Comparison of ENCODE assay signal across 12 cellular contexts in the genomic region with DNA sequence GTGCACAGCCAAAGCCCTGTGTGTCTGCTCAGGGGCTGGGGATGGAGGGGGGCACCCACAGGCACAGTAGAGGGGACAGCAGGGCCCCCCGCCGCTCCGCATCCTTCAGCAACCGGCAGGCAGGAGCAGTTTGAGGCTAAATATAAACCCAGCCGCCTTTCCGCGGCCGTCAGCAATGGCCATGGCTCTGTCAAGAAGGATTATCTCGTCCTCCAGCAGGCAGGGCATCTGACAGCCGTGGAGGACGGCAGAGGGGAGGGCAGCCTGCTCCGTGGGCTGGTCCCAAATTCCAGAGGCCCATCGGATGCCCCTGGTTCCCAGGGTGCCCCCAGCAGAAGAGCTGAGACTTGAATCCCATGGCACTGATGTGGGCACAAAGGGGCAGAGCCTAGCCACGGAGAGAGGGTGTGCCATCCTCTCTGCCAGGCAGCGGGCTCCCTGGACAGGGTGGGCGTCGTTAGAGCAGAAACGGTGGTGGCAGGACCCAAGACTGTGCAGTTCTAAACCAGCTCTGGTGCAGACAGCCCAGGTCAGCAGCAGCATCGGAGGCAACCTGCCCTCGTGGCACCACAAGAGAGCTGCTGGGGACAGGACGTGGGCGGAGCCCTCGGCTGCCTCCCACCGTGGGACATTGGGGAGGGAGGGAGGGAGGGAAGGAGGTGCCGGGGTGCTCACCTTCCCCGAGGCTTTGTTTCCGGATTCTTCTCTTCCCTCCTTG.
A peak's percentile ranks its signal among the peaks of the same experiment; 100 is the strongest.
DNase-seq lines count a peak whose midpoint lies in the region; ATAC-seq, FAIRE-seq and TF ChIP-seq lines count a peak whose summit lies in the region.
"Had no signal": no experiment of that assay in that cellular context is flagged by ENCODE, and none has a peak within 500 bp of the region (broad histone marks: within the 10 kb centered on the region; RNA-seq: fewer than 3 reads in every experiment).

No MANE protein-coding gene starts in this region.

- H3K4me1 ChIP-seq in Peyer's patch: peaks cover 0 to 40% (median 24%) of the 10 kb centered on the region in 4 donors
- H3K4me1 ChIP-seq in kidney (ENCODE audit: control insufficient read depth in 1 of 2, insufficient read depth in 1 of 2, low read depth in 1 of 2, low read length in 2 of 2): peaks cover 22 to 37% of the 10 kb centered on the region in 2 donors

- H3K9me3 ChIP-seq in CD4-positive, alpha-beta T cell (ENCODE audit: control insufficient read depth, low read length): no peaks in the 10 kb centered on the region
- H3K9me3 ChIP-seq in Peyer's patch (no peaks in the 10 kb centered on the region), kidney (ENCODE audit: control insufficient read depth in 1 of 2, low read length in 2 of 2) (no peaks in the 10 kb centered on the region)

- no peaks in the 10 kb centered on the region for H3K27me3 ChIP-seq in CD4-positive, alpha-beta T cell (ENCODE audit: control insufficient read depth, insufficient read depth, low read length)
- H3K27me3 ChIP-seq in Peyer's patch: no peaks in the 10 kb centered on the region

- H3K9ac ChIP-seq in kidney (ENCODE audit: low read length in 2 of 2): no peak overlapping the region
- H3K9ac ChIP-seq: GM23248 had no signal

- peak; percentile 58 for ATAC-seq in CD4-positive, alpha-beta T cell (ENCODE audit: poor library complexity)
- ATAC-seq in activated naive CD4-positive, alpha-beta T cell treated with anti-CD3 and anti-CD28 coated beads, Interleukin-2, amount 50 U/mL, for 72 hours: peak; percentile 21 to 30
- ATAC-seq in HG03460 (IDR thresholded peaks at IDR 0.05; ENCODE audit: unreplicated experiment): no peak
- ATAC-seq: esophagus mucosa, left lobe of liver had no signal

- no peaks in the 10 kb centered on the region for H3K27me3 Mint-ChIP-seq in CD4-positive, alpha-beta T cell

- POLR2A ChIA-PET in CD4-positive, alpha-beta T cell (lab: Charles Lee): interaction anchor here (0.7 to 3.2 kb wide), 2 partner anchors 20 to 23 kb away, joined by 4 to 19 read pairs; no protein-coding TSS in a partner anchor

- H3K4me3 Mint-ChIP-seq in CD4-positive, alpha-beta T cell: peak overlapping the region; percentile 67

- H3K27ac ChIP-seq in CD4-positive, alpha-beta T cell (ENCODE audit: low read depth, low read length): peak overlapping the region; percentile 41
- H3K27ac ChIP-seq in Peyer's patch (peak overlapping the region in 2 of 4 donors; percentile 75 to 88), kidney (ENCODE audit: low read depth in 2 of 2, low read length in 2 of 2) (no peak overlapping the region)
- H3K27ac ChIP-seq: GM23248 had no signal

- peaks cover 59% of the 10 kb centered on the region for H3K4me1 Mint-ChIP-seq in CD4-positive, alpha-beta T cell (ENCODE audit: low read depth)

- TF ChIP-seq CTCF in CD4-positive, alpha-beta T cell (IDR thresholded peaks at IDR 0.05): no peak
- no peak for TF ChIP-seq CTCF in Peyer's patch (IDR thresholded peaks at IDR 0.05)
- no peak for TF ChIP-seq CTCF in kidney (IDR thresholded peaks at IDR 0.05; ENCODE audit: borderline replicate concordance, extremely low read depth, insufficient read depth)

- H3K36me3 Mint-ChIP-seq in CD4-positive, alpha-beta T cell (ENCODE audit: low read depth): no peaks in the 10 kb centered on the region
- H3K36me3 Mint-ChIP-seq in activated naive CD4-positive, alpha-beta T cell treated with anti-CD3 and anti-CD28 coated beads, Interleukin-2, amount 50 U/mL, for 72 hours: no peaks in the 10 kb centered on the region

- no peak for TF ChIP-seq POLR2A in Peyer's patch (IDR thresholded peaks at IDR 0.05)

- intact Hi-C loops in CD4-positive, alpha-beta T cell (cut with DNase I, micrococcal nuclease): loop anchor here in 1 of 2 experiments (2.0 kb wide), 1 partner anchor 24 kb away; no protein-coding TSS in a partner anchor
- intact Hi-C loops in kidney (cut with DNase I): no loop called here

- CTCF ChIA-PET in CD4-positive, alpha-beta T cell (lab: Charles Lee): interaction anchor here (0.6 kb wide), 2 partner anchors 14 to 623 kb away, joined by 3 to 4 read pairs; no protein-coding TSS in a partner anchor

- peak overlapping the region; percentile 86 for H3K27ac Mint-ChIP-seq in CD4-positive, alpha-beta T cell
- H3K27ac Mint-ChIP-seq in activated naive CD4-positive, alpha-beta T cell treated with anti-CD3 and anti-CD28 coated beads, Interleukin-2, amount 50 U/mL, for 72 hours: peak overlapping the region in 1 of 2 donors; percentile 60

- H3K9me3 Mint-ChIP-seq in CD4-positive, alpha-beta T cell: no peaks in the 10 kb centered on the region
- H3K9me3 Mint-ChIP-seq in activated naive CD4-positive, alpha-beta T cell treated with anti-CD3 and anti-CD28 coated beads, Interleukin-2, amount 50 U/mL, for 72 hours: no peaks in the 10 kb centered on the region

- H3K36me3 ChIP-seq in Peyer's patch (no peaks in the 10 kb centered on the region), kidney (ENCODE audit: control insufficient read depth in 1 of 2, insufficient read depth in 2 of 2, low read length in 2 of 2) (no peaks in the 10 kb centered on the region)

- no peak for FAIRE-seq in kidney (lab: Jason Lieb, UNC)

- H3K4me3 ChIP-seq in Peyer's patch: peak overlapping the region in 1 of 4 donors; percentile 22
- H3K4me3 ChIP-seq in kidney (ENCODE audit: low read length in 2 of 2): no peak overlapping the region
- H3K4me3 ChIP-seq: GM23248 had no signal

- peak in 5 of 10 experiments; percentile 29 to 56 (median 47) for DNase-seq in CD4-positive, alpha-beta T cell
- DNase-seq in Peyer's patch (peak in 2 of 3 donors; percentile 66 to 69), myocyte (ENCODE audit: low read depth) (peak; percentile 73), mesenteric fat pad (ENCODE audit: low spot score) (no peak), epidermal melanocyte (ENCODE audit: insufficient read length, low spot score) (no peak), kidney (no peak)
- DNase-seq in activated naive CD4-positive, alpha-beta T cell treated with anti-CD3 and anti-CD28 coated beads, Interleukin-2, amount 50 U/mL, for 72 hours (ENCODE audit: low spot score in 2 of 2): no peak
- DNase-seq: GM23248, NCI-H2081 treated with DMSO at 0.1 percent for 48 hours had no signal

Comparison
In these comparisons a context has a peak if more than half of its experiments do, and no peak if none do; other contexts are left out.
1. DNase-seq: peak in Peyer's patch (2 of 3) and myocyte (single experiment); none in activated naive CD4-positive, alpha-beta T cell treated with anti-CD3 and anti-CD28 coated beads, Interleukin-2, amount 50 U/mL, for 72 hours (0 of 2), mesenteric fat pad (single experiment), epidermal melanocyte (single experiment) and kidney (single experiment).